ENCODE assay signal across 16 cellular contexts in genomic region chr4:168484626-168485025, GRCh38. TPM values are rescaled to one million over a fixed set of nuclear protein-coding genes. Genes with fewer than 3 reads are reported as not detected.
DNase-seq lines count a peak whose midpoint lies in the region; ATAC-seq and TF ChIP-seq lines count a peak whose summit lies in the region.
"Had no signal": no experiment of that assay in that cellular context is flagged by ENCODE, and none has a peak within 500 bp of the region (broad histone marks: within the 10 kb centered on the region; RNA-seq: fewer than 3 reads in every experiment).

No MANE protein-coding gene starts in this region.

- H4K20me1 ChIP-seq in SK-N-SH (ENCODE audit: insufficient read depth): no peaks in the 10 kb centered on the region

- H2AFZ ChIP-seq in SK-N-SH (ENCODE audit: low read depth): peak overlapping the region; percentile 37

- POLR2A ChIA-PET in SK-N-SH (lab: Yijun Ruan, JAX): no interaction called here
- POLR2A ChIA-PET in naive thymus-derived CD8-positive, alpha-beta T cell (lab: Charles Lee): no interaction called here

- H3K4me3 Mint-ChIP-seq in naive thymus-derived CD8-positive, alpha-beta T cell: no peak overlapping the region
- H3K4me3 Mint-ChIP-seq: activated CD8-positive, alpha-beta T cell treated with anti-CD3 and anti-CD28 coated beads for 36 hours had no signal

- H3K27ac Mint-ChIP-seq in naive thymus-derived CD8-positive, alpha-beta T cell: peak overlapping the region in 2 of 10 donors; percentile 32 to 75
- H3K27ac Mint-ChIP-seq: activated CD8-positive, alpha-beta T cell treated with anti-CD3 and anti-CD28 coated beads for 36 hours had no signal

- no peak for TF ChIP-seq CTCF in cardiac muscle cell (IDR thresholded peaks at IDR 0.05; ENCODE audit: low read depth, low read length)
- no peak for TF ChIP-seq CTCF in right atrium auricular region (IDR thresholded peaks at IDR 0.05)
- no peak for TF ChIP-seq CTCF in SK-N-SH (IDR thresholded peaks at IDR 0.05)

- DNase-seq in cardiac muscle cell (ENCODE audit: low read depth in 1 of 2, low spot score in 1 of 2): peak in 1 of 2 donors; percentile 60
- no peak for DNase-seq in right atrium auricular region (ENCODE audit: low spot score)
- DNase-seq in SK-N-SH: no peak
- peak; percentile 56 for DNase-seq in fibroblast of the conjunctiva (ENCODE audit: low read depth)
- DNase-seq in inferior parietal cortex (ENCODE audit: extremely low spot score): no peak
- DNase-seq in naive thymus-derived CD8-positive, alpha-beta T cell: no peak
- DNase-seq in 8988T: no peak
- DNase-seq: activated CD8-positive, alpha-beta T cell treated with anti-CD3 and anti-CD28 coated beads for 36 hours; activated naive CD4-positive, alpha-beta T cell; CD4-positive, CD25-positive, alpha-beta regulatory T cell; NCI-H1092 treated with DMSO at 0.1 percent for 48 hours; NCI-H510A; ovary; Peyer's patch; T1000 had no signal

- H3K79me2 ChIP-seq in SK-N-SH (ENCODE audit: insufficient read depth): no peaks in the 10 kb centered on the region

- peaks cover 0 to 4% (median 0%) of the 10 kb centered on the region in 5 donors for H3K27me3 Mint-ChIP-seq in naive thymus-derived CD8-positive, alpha-beta T cell
- H3K27me3 Mint-ChIP-seq: activated CD8-positive, alpha-beta T cell treated with anti-CD3 and anti-CD28 coated beads for 36 hours; CD4-positive, CD25-positive, alpha-beta regulatory T cell had no signal

- no peaks in the 10 kb centered on the region for H3K9me3 ChIP-seq in cardiac muscle cell (ENCODE audit: low read depth)
- H3K9me3 ChIP-seq in right atrium auricular region: no peaks in the 10 kb centered on the region
- H3K9me3 ChIP-seq in SK-N-SH: no peaks in the 10 kb centered on the region
- H3K9me3 ChIP-seq: ovary, Peyer's patch had no signal

- no peak for TF ChIP-seq EP300 in SK-N-SH (IDR thresholded peaks at IDR 0.05; ENCODE audit: borderline replicate concordance in 1 of 2, low read depth in 1 of 2, low read length in 1 of 2)

- H3K9me3 Mint-ChIP-seq in naive thymus-derived CD8-positive, alpha-beta T cell: no peaks in the 10 kb centered on the region
- H3K9me3 Mint-ChIP-seq: activated CD8-positive, alpha-beta T cell treated with anti-CD3 and anti-CD28 coated beads for 36 hours; CD4-positive, CD25-positive, alpha-beta regulatory T cell had no signal

- CTCF ChIA-PET in SK-N-SH (lab: Yijun Ruan, JAX): no interaction called here

- peak overlapping the region; percentile 10; the same call in 1 of the 2 replicates for H3K4me2 ChIP-seq in SK-N-SH

- H3K4me1 ChIP-seq in cardiac muscle cell (ENCODE audit: low read depth) (peaks cover 30% of the 10 kb centered on the region), right atrium auricular region (peaks cover 0 to 22% of the 10 kb centered on the region in 2 donors), SK-N-SH (ENCODE audit: control insufficient read depth in 1 of 2, insufficient read depth in 2 of 2, low read depth in 1 of 2, low read length in 1 of 2) (peaks cover 4 to 19% of the 10 kb centered on the region in 2 experiments; a peak in 3 of 4 replicates)
- H3K4me1 ChIP-seq: Peyer's patch had no signal

- H3K4me3 ChIP-seq in cardiac muscle cell: no peak overlapping the region
- H3K4me3 ChIP-seq in right atrium auricular region: no peak overlapping the region
- no peak overlapping the region for H3K4me3 ChIP-seq in SK-N-SH (ENCODE audit: low read depth in 2 of 2, low read length in 1 of 2)
- H3K4me3 ChIP-seq: ovary, Peyer's patch had no signal

- H3K27me3 ChIP-seq in cardiac muscle cell: no peaks in the 10 kb centered on the region
- no peaks in the 10 kb centered on the region for H3K27me3 ChIP-seq in right atrium auricular region
- no peaks in the 10 kb centered on the region for H3K27me3 ChIP-seq in SK-N-SH (ENCODE audit: insufficient read depth)
- H3K27me3 ChIP-seq: ovary, Peyer's patch had no signal

- H3K4me1 Mint-ChIP-seq in naive thymus-derived CD8-positive, alpha-beta T cell: peaks cover 20 to 41% (median 34%) of the 10 kb centered on the region in 4 donors

- H3F3A ChIP-seq in SK-N-SH (replicated peaks; ENCODE audit: insufficient read depth): peaks cover 26% of the 10 kb centered on the region

- H3K27ac ChIP-seq in cardiac muscle cell (peak overlapping the region; percentile 72), right atrium auricular region (no peak overlapping the region), SK-N-SH (ENCODE audit: low read depth in 2 of 2, low read length in 1 of 2) (peak overlapping the region in 1 of 2 experiments; percentile 69; a peak in 3 of 4 replicates)
- H3K27ac ChIP-seq: ovary, Peyer's patch had no signal

- no peaks in the 10 kb centered on the region for H3K36me3 Mint-ChIP-seq in naive thymus-derived CD8-positive, alpha-beta T cell
- H3K36me3 Mint-ChIP-seq: CD4-positive, CD25-positive, alpha-beta regulatory T cell had no signal

- H3K36me3 ChIP-seq in cardiac muscle cell: no peaks in the 10 kb centered on the region
- no peaks in the 10 kb centered on the region for H3K36me3 ChIP-seq in right atrium auricular region
- no peaks in the 10 kb centered on the region for H3K36me3 ChIP-seq in SK-N-SH (replicated peaks in 1 of 2; ENCODE audit: control insufficient read depth in 1 of 2, insufficient read depth in 2 of 2, low read length in 1 of 2)
- H3K36me3 ChIP-seq: ovary, Peyer's patch had no signal

- no peak overlapping the region for H3K9ac ChIP-seq in SK-N-SH

- no peak for TF ChIP-seq RAD21 in SK-N-SH (IDR thresholded peaks at IDR 0.05; ENCODE audit: low read length)

- no peak for ATAC-seq in naive thymus-derived CD8-positive, alpha-beta T cell
- ATAC-seq in HG02938 (IDR thresholded peaks at IDR 0.05; ENCODE audit: unreplicated experiment): no peak
- ATAC-seq: activated CD8-positive, alpha-beta T cell treated with anti-CD3 and anti-CD28 coated beads for 36 hours had no signal

- no peaks in the 10 kb centered on the region for H3K9me2 ChIP-seq in SK-N-SH

TF ChIP-seq in SK-N-SH, 30 proteins besides CTCF, POLR2A, EP300 and RAD21 (continues in another document):
- TF ChIP-seq MAX (IDR thresholded peaks at IDR 0.05; ENCODE audit: low read depth) (no peak), NRF1 (IDR thresholded peaks at IDR 0.05; ENCODE audit: low read depth, low read length) (no peak), JUND (IDR thresholded peaks at IDR 0.05) (peak; percentile 29; the same call in 1 of the 2 replicates), RXRA (IDR thresholded peaks at IDR 0.05; ENCODE audit: borderline replicate concordance, low read depth) (no peak), TCF12 (IDR thresholded peaks at IDR 0.05) (peak; percentile 76), ELF1 (IDR thresholded peaks at IDR 0.05) (peak; percentile 69; the same call in 1 of the 2 replicates), SIN3A (IDR thresholded peaks at IDR 0.05; ENCODE audit: borderline replicate concordance, low read depth, low read length) (no peak), RFX5 (IDR thresholded peaks at IDR 0.05; ENCODE audit: low read length) (no peak), TEAD4 (IDR thresholded peaks at IDR 0.05; ENCODE audit: borderline replicate concordance, insufficient read depth) (no peak), GATA2 (CRISPR knock-in tag; IDR thresholded peaks at IDR 0.05) (no peak), RCOR1 (IDR thresholded peaks at IDR 0.05; ENCODE audit: low read length) (no peak), MXI1 (IDR thresholded peaks at IDR 0.05; ENCODE audit: low read depth, low read length) (no peak)
- TF ChIP-seq, protein P1, sequence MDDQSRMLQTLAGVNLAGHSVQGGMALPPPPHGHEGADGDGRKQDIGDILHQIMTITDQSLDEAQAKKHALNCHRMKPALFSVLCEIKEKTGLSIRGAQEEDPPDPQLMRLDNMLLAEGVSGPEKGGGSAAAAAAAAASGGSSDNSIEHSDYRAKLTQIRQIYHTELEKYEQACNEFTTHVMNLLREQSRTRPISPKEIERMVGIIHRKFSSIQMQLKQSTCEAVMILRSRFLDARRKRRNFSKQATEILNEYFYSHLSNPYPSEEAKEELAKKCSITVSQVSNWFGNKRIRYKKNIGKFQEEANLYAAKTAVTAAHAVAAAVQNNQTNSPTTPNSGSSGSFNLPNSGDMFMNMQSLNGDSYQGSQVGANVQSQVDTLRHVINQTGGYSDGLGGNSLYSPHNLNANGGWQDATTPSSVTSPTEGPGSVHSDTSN (IDR thresholded peaks at IDR 0.05): peak; percentile 50

RNA-seq across cellular contexts. Expression of gene DDX60L, which starts 4.3 kb away (rescaled TPM):
- 0.99 and 2.1 TPM in 2 replicates for total RNA-seq in cardiac muscle cell
- polyA plus RNA-seq in cardiac muscle cell: 1.3 and 6.1 TPM in 2 replicates
- 1 to 10 TPM; 6.3 to 7.7 TPM for total RNA-seq in right atrium auricular region
- polyA plus RNA-seq in SK-N-SH (2012; rRNA removed): 5.6 and 7.1 TPM in 2 replicates
- polyA plus RNA-seq in SK-N-SH (2012; cell fraction: cytosol; rRNA removed): 6.1 and 6.6 TPM in 2 replicates
- polyA plus RNA-seq in SK-N-SH (2012; cell fraction: nucleus; rRNA removed): 10.6 and 21.5 TPM in 2 replicates
- 10 to 100 TPM; 49.0 to 50.4 TPM for total RNA-seq in naive thymus-derived CD8-positive, alpha-beta T cell
- 10 to 100 TPM; 18.4 to 26.5 (median 22.3) TPM for polyA plus RNA-seq in naive thymus-derived CD8-positive, alpha-beta T cell

RNA-seq across cellular contexts. Expression of gene PALLD, which starts 12.2 kb away (rescaled TPM):
- total RNA-seq in cardiac muscle cell (131 and 178 TPM in 2 replicates), right atrium auricular region (100 to 1,000 TPM; 764 to 782 TPM)
- polyA plus RNA-seq in cardiac muscle cell (157 and 225 TPM in 2 replicates), SK-N-SH (2012; rRNA removed) (22.4 and 33.0 TPM in 2 replicates)
- 54.6 and 60.0 TPM in 2 replicates for polyA plus RNA-seq in SK-N-SH (2012; cell fraction: cytosol; rRNA removed)
- 38.7 and 55.5 TPM in 2 replicates for polyA plus RNA-seq in SK-N-SH (2012; cell fraction: nucleus; rRNA removed)
- under 1 TPM; 0.08 to 0.34 TPM for total RNA-seq in naive thymus-derived CD8-positive, alpha-beta T cell
- polyA plus RNA-seq in naive thymus-derived CD8-positive, alpha-beta T cell: under 1 TPM in 1 of 3 donors, not detected in 2; 0.32 TPM

Comparison
In these comparisons a context has a peak if more than half of its experiments do, and no peak if none do; other contexts are left out.
1. RNA of gene DDX60L, which starts 4.3 kb away (total RNA-seq): 49.0 to 50.4 TPM in naive thymus-derived CD8-positive, alpha-beta T cell; 6.3 to 7.7 TPM in right atrium auricular region and 0.99 to 2.1 TPM in cardiac muscle cell; every median in the first group is over 4 times any median in the second.
2. RNA of gene PALLD, which starts 12.2 kb away (total RNA-seq): 764 to 782 TPM in right atrium auricular region and 131 to 178 TPM in cardiac muscle cell; 0.08 to 0.34 TPM in naive thymus-derived CD8-positive, alpha-beta T cell; every median in the first group is over 10 times any median in the second.